Comparison of ENCODE assay signal across 2 cellular contexts in the genomic region with DNA sequence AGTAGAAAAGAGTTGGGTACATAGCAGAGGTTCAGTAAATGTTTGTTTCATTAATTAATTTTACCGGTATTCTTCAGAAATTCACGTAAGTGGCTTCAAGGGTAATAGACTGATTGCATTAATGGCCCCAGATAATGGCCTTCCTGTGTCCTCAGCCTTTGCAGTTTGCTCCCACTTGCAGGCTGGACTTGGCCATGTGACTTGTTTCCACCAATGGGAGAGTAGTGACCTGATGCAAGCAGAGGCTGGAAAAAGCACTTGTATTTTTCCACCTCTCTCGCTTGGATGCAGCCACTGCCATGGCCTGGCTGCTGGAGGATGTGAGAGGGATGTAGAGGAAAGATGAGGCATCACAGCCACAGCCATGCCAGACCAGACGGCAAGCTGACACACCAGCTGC.
TF ChIP-seq lines count a peak whose summit lies in the region.

No MANE protein-coding gene starts in this region.

TF ChIP-seq in HepG2, 621 proteins besides CTCF, POLR2A, EP300 and RAD21 (continued from another document):
- TF ChIP-seq, protein P1, sequence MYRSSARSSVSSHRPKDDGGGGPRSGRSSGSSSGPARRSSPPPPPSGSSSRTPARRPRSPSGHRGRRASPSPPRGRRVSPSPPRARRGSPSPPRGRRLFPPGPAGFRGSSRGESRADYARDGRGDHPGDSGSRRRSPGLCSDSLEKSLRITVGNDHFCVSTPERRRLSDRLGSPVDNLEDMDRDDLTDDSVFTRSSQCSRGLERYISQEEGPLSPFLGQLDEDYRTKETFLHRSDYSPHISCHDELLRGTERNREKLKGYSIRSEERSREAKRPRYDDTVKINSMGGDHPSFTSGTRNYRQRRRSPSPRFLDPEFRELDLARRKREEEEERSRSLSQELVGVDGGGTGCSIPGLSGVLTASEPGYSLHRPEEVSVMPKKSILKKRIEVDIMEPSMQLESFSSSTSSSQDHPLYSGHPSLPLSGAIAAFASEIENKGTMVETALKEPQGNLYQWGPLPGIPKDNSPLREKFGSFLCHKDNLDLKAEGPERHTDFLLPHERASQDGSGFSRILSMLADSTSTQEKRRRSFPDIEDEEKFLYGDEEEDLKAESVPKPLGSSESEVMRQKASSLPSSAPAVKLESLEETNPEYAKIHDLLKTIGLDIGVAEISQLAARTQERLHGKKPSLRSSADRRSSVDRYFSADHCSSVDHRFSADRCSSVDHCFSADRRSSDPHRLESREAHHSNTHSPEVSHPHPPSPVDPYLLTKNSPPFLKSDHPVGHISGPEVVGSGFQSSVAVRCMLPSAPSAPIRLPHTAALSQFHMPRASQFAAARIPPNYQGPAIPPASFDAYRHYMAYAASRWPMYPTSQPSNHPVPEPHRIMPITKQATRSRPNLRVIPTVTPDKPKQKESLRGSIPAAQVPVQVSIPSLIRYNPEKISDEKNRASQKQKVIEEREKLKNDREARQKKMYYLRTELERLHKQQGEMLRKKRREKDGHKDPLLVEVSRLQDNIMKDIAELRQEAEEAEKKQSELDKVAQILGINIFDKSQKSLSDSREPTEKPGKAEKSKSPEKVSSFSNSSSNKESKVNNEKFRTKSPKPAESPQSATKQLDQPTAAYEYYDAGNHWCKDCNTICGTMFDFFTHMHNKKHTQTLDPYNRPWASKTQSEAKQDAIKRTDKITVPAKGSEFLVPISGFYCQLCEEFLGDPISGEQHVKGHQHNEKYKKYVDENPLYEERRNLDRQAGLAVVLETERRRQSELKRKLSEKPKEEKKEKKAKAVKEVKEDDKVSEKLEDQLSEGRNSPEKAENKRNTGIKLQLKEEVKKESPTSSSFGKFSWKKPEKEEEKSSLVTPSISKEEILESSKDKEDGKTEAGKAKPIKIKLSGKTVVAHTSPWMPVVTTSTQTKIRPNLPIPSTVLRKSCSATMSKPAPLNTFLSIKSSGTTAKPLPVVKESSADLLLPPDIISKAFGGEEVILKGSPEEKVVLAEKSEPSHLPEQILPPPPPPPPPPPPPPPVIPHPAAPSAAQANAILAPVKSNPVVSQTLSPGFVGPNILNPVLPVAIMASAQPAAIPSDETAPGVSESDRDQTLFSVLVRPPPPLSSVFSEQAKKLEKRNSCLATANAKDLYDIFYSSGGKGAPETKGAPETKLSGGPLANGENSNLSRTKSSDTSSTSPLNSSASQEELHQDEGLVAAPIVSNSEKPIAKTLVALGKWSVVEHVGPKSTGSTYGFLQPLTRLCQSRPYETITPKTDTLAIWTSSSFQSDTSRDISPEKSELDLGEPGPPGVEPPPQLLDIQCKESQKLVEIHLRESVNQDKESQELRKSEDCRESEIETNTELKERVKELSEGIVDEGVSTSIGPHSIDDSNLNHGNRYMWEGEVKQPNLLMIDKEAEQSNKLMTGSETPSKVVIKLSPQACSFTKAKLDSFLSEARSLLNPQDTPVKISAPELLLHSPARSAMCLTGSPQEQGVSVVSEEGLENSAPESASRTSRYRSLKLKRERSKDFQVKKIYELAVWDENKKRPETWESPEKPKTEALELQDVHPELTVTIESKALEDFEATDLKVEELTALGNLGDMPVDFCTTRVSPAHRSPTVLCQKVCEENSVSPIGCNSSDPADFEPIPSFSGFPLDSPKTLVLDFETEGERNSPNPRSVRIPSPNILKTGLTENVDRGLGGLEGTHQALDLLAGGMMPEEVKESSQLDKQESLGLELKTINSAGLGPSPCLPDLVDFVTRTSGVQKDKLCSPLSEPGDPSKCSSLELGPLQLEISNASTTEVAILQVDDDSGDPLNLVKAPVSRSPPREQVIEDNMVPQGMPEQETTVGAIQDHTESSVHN (CRISPR knock-in tag; IDR thresholded peaks at IDR 0.05): no peak
- TF ChIP-seq ZBTB44 (CRISPR knock-in tag; IDR thresholded peaks at IDR 0.05): no peak
- no peak for TF ChIP-seq ZNF614 (CRISPR knock-in tag; IDR thresholded peaks at IDR 0.05; ENCODE audit: borderline replicate concordance)
- peak; percentile 44; the same call in 1 of the 2 replicates for TF ChIP-seq NFYC (CRISPR knock-in tag; IDR thresholded peaks at IDR 0.05)
- TF ChIP-seq BRCA1 (CRISPR knock-in tag; IDR thresholded peaks at IDR 0.05): no peak
- TF ChIP-seq ZNF484 (CRISPR knock-in tag; IDR thresholded peaks at IDR 0.05; ENCODE audit: borderline replicate concordance, low read depth): no peak
- TF ChIP-seq TBL1XR1 (IDR thresholded peaks at IDR 0.05; ENCODE audit: borderline replicate concordance, low read length, partially characterized antibody): no peak
- peak; percentile 57 for TF ChIP-seq NFYB (CRISPR knock-in tag; IDR thresholded peaks at IDR 0.05)
- TF ChIP-seq MAZ (IDR thresholded peaks at IDR 0.05; ENCODE audit: borderline replicate concordance, low read depth, low read length): no peak
- TF ChIP-seq MAZ (CRISPR knock-in tag; IDR thresholded peaks at IDR 0.05; ENCODE audit: low read depth): no peak

TF ChIP-seq in WTC11, 78 proteins besides CTCF, POLR2A, EP300 and RAD21 (continued from another document):
- TF ChIP-seq MYBL2 (CRISPR knock-in tag; IDR thresholded peaks at IDR 0.05) (no peak), MXD4 (CRISPR knock-in tag; IDR thresholded peaks at IDR 0.05; ENCODE audit: borderline replicate concordance) (no peak), RELA (CRISPR knock-in tag; IDR thresholded peaks at IDR 0.05; ENCODE audit: borderline replicate concordance) (no peak), USF1 (CRISPR knock-in tag; IDR thresholded peaks at IDR 0.05) (peak; percentile 68; the same call in 1 of the 2 replicates), JUN (CRISPR knock-in tag; IDR thresholded peaks at IDR 0.05) (no peak), ZBTB21 (CRISPR knock-in tag; IDR thresholded peaks at IDR 0.05; ENCODE audit: borderline replicate concordance) (no peak), ZNF317 (CRISPR knock-in tag; IDR thresholded peaks at IDR 0.05; ENCODE audit: borderline replicate concordance, low read depth) (no peak), TCF7 (CRISPR knock-in tag; IDR thresholded peaks at IDR 0.05; ENCODE audit: low read depth) (no peak), SMAD4 (CRISPR knock-in tag; IDR thresholded peaks at IDR 0.05) (no peak), ZMAT4 (CRISPR knock-in tag; IDR thresholded peaks at IDR 0.05) (no peak), NFYB (CRISPR knock-in tag; conservative IDR thresholded peaks at IDR 0.05; ENCODE audit: low read depth) (peak; percentile 76), NR2C2 (CRISPR knock-in tag; IDR thresholded peaks at IDR 0.05) (no peak), PREB (CRISPR knock-in tag; IDR thresholded peaks at IDR 0.05; ENCODE audit: borderline replicate concordance) (no peak), KAT7 (CRISPR knock-in tag; IDR thresholded peaks at IDR 0.05; ENCODE audit: borderline replicate concordance) (no peak), NR1H2 (CRISPR knock-in tag; IDR thresholded peaks at IDR 0.05) (no peak), USF2 (CRISPR knock-in tag; IDR thresholded peaks at IDR 0.05) (peak; percentile 85), ZNF532 (CRISPR knock-in tag; IDR thresholded peaks at IDR 0.05; ENCODE audit: borderline replicate concordance) (no peak)
- TF ChIP-seq, protein P2, sequence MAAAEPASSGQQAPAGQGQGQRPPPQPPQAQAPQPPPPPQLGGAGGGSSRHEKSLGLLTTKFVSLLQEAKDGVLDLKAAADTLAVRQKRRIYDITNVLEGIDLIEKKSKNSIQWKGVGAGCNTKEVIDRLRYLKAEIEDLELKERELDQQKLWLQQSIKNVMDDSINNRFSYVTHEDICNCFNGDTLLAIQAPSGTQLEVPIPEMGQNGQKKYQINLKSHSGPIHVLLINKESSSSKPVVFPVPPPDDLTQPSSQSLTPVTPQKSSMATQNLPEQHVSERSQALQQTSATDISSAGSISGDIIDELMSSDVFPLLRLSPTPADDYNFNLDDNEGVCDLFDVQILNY (CRISPR knock-in tag; IDR thresholded peaks at IDR 0.05): no peak
